In genomic region chr12:124654666-124655316, GRCh38 we compare ENCODE assay signal across 10 cellular contexts.
DNase-seq lines count a peak whose midpoint lies in the region; ATAC-seq and TF ChIP-seq lines count a peak whose summit lies in the region.
"Had no signal": no experiment of that assay in that cellular context is flagged by ENCODE, and none has a peak within 500 bp of the region (broad histone marks: within the 10 kb centered on the region; RNA-seq: fewer than 3 reads in every experiment).

No MANE protein-coding gene starts in this region.

- H3K4me1 ChIP-seq in HUES48 (ENCODE audit: control insufficient read depth, insufficient read depth, low read length) (peaks cover 16% of the 10 kb centered on the region), body of pancreas (peaks cover 22% of the 10 kb centered on the region), stomach (peaks cover 17 to 35% (median 24%) of the 10 kb centered on the region in 4 donors)

- intact Hi-C loops in body of pancreas (cut with DNase I): no loop called here
- intact Hi-C loops in stomach (cut with DNase I; ENCODE audit: low total_unique reads): no loop called here

- H3K4me3 ChIP-seq in HUES48 (ENCODE audit: low read depth, low read length) (no peak overlapping the region), body of pancreas (no peak overlapping the region), stomach (peak overlapping the region in 2 of 4 donors; percentile 20 to 30)
- H3K4me3 ChIP-seq: GM12878 had no signal

- no peaks in the 10 kb centered on the region for H3K36me3 Mint-ChIP-seq in progenitor cell of endocrine pancreas (ENCODE audit: insufficient read depth)

- ATAC-seq in body of pancreas (peak; percentile 67), GM21825 (IDR thresholded peaks at IDR 0.05; ENCODE audit: unreplicated experiment) (no peak), HG02588 (IDR thresholded peaks at IDR 0.05; ENCODE audit: unreplicated experiment) (no peak)
- ATAC-seq: GM12878 had no signal

- H3K4me1 Mint-ChIP-seq in progenitor cell of endocrine pancreas (ENCODE audit: low read depth): peaks cover 8% of the 10 kb centered on the region

- peaks cover 5% of the 10 kb centered on the region for H3K9me3 Mint-ChIP-seq in progenitor cell of endocrine pancreas (ENCODE audit: low read depth)

- POLR2A ChIA-PET in GM10248 (lab: Yijun Ruan, JAX): no interaction called here

- H3K27me3 ChIP-seq in HUES48 (ENCODE audit: control insufficient read depth, insufficient read depth, low read length): no peaks in the 10 kb centered on the region
- no peaks in the 10 kb centered on the region for H3K27me3 ChIP-seq in body of pancreas
- no peaks in the 10 kb centered on the region for H3K27me3 ChIP-seq in stomach

- H3K36me3 ChIP-seq in HUES48 (ENCODE audit: control insufficient read depth, insufficient read depth, low read length): no peaks in the 10 kb centered on the region
- H3K36me3 ChIP-seq in body of pancreas (replicated peaks in 1 of 2; ENCODE audit: insufficient read depth in 1 of 2, low read depth in 2 of 2): no peaks in the 10 kb centered on the region
- H3K36me3 ChIP-seq in stomach: no peaks in the 10 kb centered on the region

- TF ChIP-seq POLR2A in body of pancreas (IDR thresholded peaks at IDR 0.05) (no peak), stomach (IDR thresholded peaks at IDR 0.05) (no peak)

- H3K27ac ChIP-seq in HUES48 (ENCODE audit: low read depth, low read length) (peak overlapping the region; percentile 76), body of pancreas (peak overlapping the region in 3 of 4 donors; percentile 5 to 66 (median 65)), stomach (peak overlapping the region; percentile 57 to 87 (median 82))

- H3K27ac Mint-ChIP-seq in progenitor cell of endocrine pancreas: no peak overlapping the region

- TF ChIP-seq EP300 in stomach (IDR thresholded peaks at IDR 0.05): no peak

- peaks cover 36% of the 10 kb centered on the region for H3K27me3 Mint-ChIP-seq in progenitor cell of endocrine pancreas

- H3K9me3 ChIP-seq in HUES48 (ENCODE audit: control insufficient read depth, insufficient read depth, low read length): no peaks in the 10 kb centered on the region
- no peaks in the 10 kb centered on the region for H3K9me3 ChIP-seq in body of pancreas
- no peaks in the 10 kb centered on the region for H3K9me3 ChIP-seq in stomach

- no peak overlapping the region for H3K9ac ChIP-seq in HUES48 (ENCODE audit: low read depth, low read length)

- H3K4me3 Mint-ChIP-seq in progenitor cell of endocrine pancreas (ENCODE audit: low read depth): no peak overlapping the region

- DNase-seq in body of pancreas (peak; percentile 58 to 71 (median 65)), kidney tubule cell (ENCODE audit: low spot score) (peak; percentile 26), stomach (peak; percentile 57), progenitor cell of endocrine pancreas (ENCODE audit: low spot score, unreplicated experiment) (no peak), GM10248 (ENCODE audit: extremely low spot score) (no peak)
- DNase-seq: stimulated activated CD4-positive, alpha-beta T cell treated with anti-CD3 and anti-CD28 coated beads, Interleukin-4, amount 100 ng/mL, for 24 hours had no signal

- CTCF ChIA-PET in GM10248 (lab: Yijun Ruan, JAX): no interaction called here

- TF ChIP-seq CTCF in body of pancreas (IDR thresholded peaks at IDR 0.05) (no peak), stomach (IDR thresholded peaks at IDR 0.05) (no peak), progenitor cell of endocrine pancreas (IDR thresholded peaks at IDR 0.05; ENCODE audit: unreplicated experiment) (no peak), GM10248 (IDR thresholded peaks at IDR 0.05; ENCODE audit: control extremely low read depth, extremely low read depth, low read depth, missing control alignments) (no peak)

- WGBS in body of pancreas, 2 donors: 44% methylated on average over 21 of the region's 21 CpGs
- WGBS in stomach, 5 donors: 40 to 49% (median 43%) methylated on average over 20 to 21 of the region's 21 CpGs

Comparison
In these comparisons a context has a peak if more than half of its experiments do, and no peak if none do; other contexts are left out.
1. DNase-seq: peak in body of pancreas (4 of 4), kidney tubule cell (single experiment) and stomach (single experiment); none in progenitor cell of endocrine pancreas (single experiment) and GM10248 (single experiment).
2. Peak in every context shown above with its lines, with median percentiles within 50 percentile points of each other: H3K27ac ChIP-seq.